20 cellular contexts compared by ENCODE assay signal in the genomic region with DNA sequence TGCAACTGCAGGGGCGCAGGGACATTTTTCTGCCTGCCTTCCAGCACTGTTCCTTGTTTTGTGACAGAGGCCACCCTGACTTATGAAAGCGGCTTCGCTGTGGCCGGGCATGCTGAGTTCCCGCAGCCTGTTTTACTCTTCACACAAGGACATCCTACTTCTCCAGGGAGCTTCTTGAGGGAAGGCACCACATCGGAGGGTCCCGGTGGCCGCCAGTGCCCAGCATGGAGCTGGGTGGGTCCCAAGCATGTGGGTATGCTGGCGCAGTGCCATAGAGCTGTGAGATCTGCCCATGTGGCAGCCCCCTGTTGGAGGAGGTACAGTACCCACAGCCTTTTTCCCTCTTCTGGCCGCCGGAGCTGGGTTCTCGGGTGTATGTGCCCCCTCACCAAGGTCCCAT.
"Had no signal": no experiment of that assay in that cellular context is flagged by ENCODE, and none has a peak within 500 bp of the region (broad histone marks: within the 10 kb centered on the region; RNA-seq: fewer than 3 reads in every experiment).

No MANE protein-coding gene starts in this region.

- H3K4me3 ChIP-seq: SJSA1, SK-N-MC had no signal

- H3K27ac ChIP-seq: HL-60, SJSA1, SK-N-MC had no signal

- H3K27me3 ChIP-seq: SJSA1 had no signal

- H3K9me3 ChIP-seq: SJSA1 had no signal

- DNase-seq: KBM-7, MV-4-11, NCI-H1048, NCI-H1105, NCI-H1417, NCI-H1436 treated with DMSO at 0.1 percent for 48 hours, NCI-H1694, NCI-H1930, NCI-H2081, NCI-H2107, NCI-H2227 treated with DMSO at 0.1 percent for 48 hours, NCI-H524, NCI-H69, NCI-H774, Right ventricle myocardium superior, RPMI8226, SIG-M5 had no signal

- H3K4me1 ChIP-seq: SJSA1 had no signal

- H3K36me3 ChIP-seq: SJSA1 had no signal
